In the genomic region with DNA sequence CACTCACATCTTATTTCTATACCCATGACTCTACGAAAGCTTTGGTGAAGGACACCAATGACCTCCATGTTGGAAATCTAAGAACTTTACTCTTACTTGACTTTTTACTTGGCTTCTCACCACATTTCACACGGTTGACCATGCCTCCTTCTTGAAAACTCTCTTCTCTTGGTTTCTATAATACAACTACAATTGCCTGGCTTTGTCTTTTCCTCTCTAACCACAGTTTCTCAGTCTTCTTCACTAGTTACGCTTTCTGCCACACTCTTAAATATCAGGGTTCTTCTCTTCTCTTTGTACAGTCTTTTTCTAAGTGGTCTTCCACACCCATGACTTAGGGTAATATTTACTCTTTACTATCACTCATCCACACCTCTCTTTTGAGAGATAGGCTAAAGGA, we compare ENCODE assay signal across 6 cellular contexts.
"Had no signal": no experiment of that assay in that cellular context is flagged by ENCODE, and none has a peak within 500 bp of the region (broad histone marks: within the 10 kb centered on the region; RNA-seq: fewer than 3 reads in every experiment).

No MANE protein-coding gene starts in this region.

- DNase-seq: IMR-90, KBM-7, KG1 had no signal

- H3K4me3 ChIP-seq: K562 had no signal

- ATAC-seq: HepG2, K562 had no signal

- H3K27ac ChIP-seq: HL-60 had no signal
